18 cellular contexts compared by ENCODE assay signal in genomic region chr3:156542101-156543042, GRCh38. TPM values are rescaled to one million over a fixed set of nuclear protein-coding genes. Genes with fewer than 3 reads are reported as not detected.
DNase-seq lines count a peak whose midpoint lies in the region; ATAC-seq, FAIRE-seq and TF ChIP-seq lines count a peak whose summit lies in the region.
"Had no signal": no experiment of that assay in that cellular context is flagged by ENCODE, and none has a peak within 500 bp of the region (broad histone marks: within the 10 kb centered on the region; RNA-seq: fewer than 3 reads in every experiment).

No MANE protein-coding gene starts in this region.

- no peak overlapping the region for H3K4me2 ChIP-seq in A549

- TF ChIP-seq EP300 in A549 (IDR thresholded peaks at IDR 0.05) (no peak), gastroesophageal sphincter (IDR thresholded peaks at IDR 0.05) (no peak)

- no peaks in the 10 kb centered on the region for H3K9me3 Mint-ChIP-seq in T-cell
- H3K9me3 Mint-ChIP-seq in naive thymus-derived CD4-positive, alpha-beta T cell = no peaks in the 10 kb centered on the region
- H3K9me3 Mint-ChIP-seq: activated CD4-positive, alpha-beta T cell treated with anti-CD3 and anti-CD28 coated beads, Interleukin-2, amount 10 ng/mL, durations not matched to agents 24 days and 14 days; stimulated activated naive CD8-positive, alpha-beta T cell treated with anti-CD3 and anti-CD28 coated beads, Interleukin-15, amount 100 ng/mL, for 72 hours had no signal

- TF ChIP-seq CTCF in A549 (IDR thresholded peaks at IDR 0.05) (no peak), gastroesophageal sphincter (IDR thresholded peaks at IDR 0.05) (no peak)

- POLR2A ChIA-PET in A549 (lab: Yijun Ruan, JAX) (interaction anchor here (1.5 kb wide), 1 partner anchor 13 kb away, joined by 4 read pairs; the partner anchor contains the start of gene SSR3), T-cell (lab: Charles Lee) (interaction anchor here in 1 of 2 donors (0.6 kb wide), 1 partner anchor 403 kb away, joined by 11 read pairs; no protein-coding TSS in a partner anchor)
- POLR2A ChIA-PET in naive thymus-derived CD4-positive, alpha-beta T cell (lab: Charles Lee) = interaction anchor here (0.7 kb wide), 1 partner anchor 35 kb away, joined by 6 read pairs; no protein-coding TSS in a partner anchor

- H3K4me1 ChIP-seq in A549 = peaks cover 8% of the 10 kb centered on the region
- peaks cover 32 to 95% (median 47%) of the 10 kb centered on the region in 3 donors for H3K4me1 ChIP-seq in gastroesophageal sphincter
- H3K4me1 ChIP-seq in rectal smooth muscle tissue (ENCODE audit: control insufficient read depth, insufficient read depth, low read length) = peaks cover 24% of the 10 kb centered on the region
- peaks cover under 1% of the 10 kb centered on the region; the same call in 1 of the 2 replicates for H3K4me1 ChIP-seq in SJCRH30
- H3K4me1 ChIP-seq in naive thymus-derived CD4-positive, alpha-beta T cell (ENCODE audit: control insufficient read depth in 2 of 2, insufficient read depth in 2 of 2, low read length in 2 of 2) = no peaks in the 10 kb centered on the region

- no peaks in the 10 kb centered on the region for H3K27me3 Mint-ChIP-seq in T-cell
- no peaks in the 10 kb centered on the region for H3K27me3 Mint-ChIP-seq in naive thymus-derived CD4-positive, alpha-beta T cell
- H3K27me3 Mint-ChIP-seq: activated CD4-positive, alpha-beta T cell treated with anti-CD3 and anti-CD28 coated beads, Interleukin-2, amount 10 ng/mL, durations not matched to agents 24 days and 14 days; stimulated activated naive CD8-positive, alpha-beta T cell treated with anti-CD3 and anti-CD28 coated beads, Interleukin-15, amount 100 ng/mL, for 72 hours had no signal

- H3K27ac Mint-ChIP-seq in T-cell = peak overlapping the region; percentile 32 to 52
- peak overlapping the region in 2 of 9 donors; percentile 23 to 48 for H3K27ac Mint-ChIP-seq in naive thymus-derived CD4-positive, alpha-beta T cell
- H3K27ac Mint-ChIP-seq: activated CD4-positive, alpha-beta T cell treated with anti-CD3 and anti-CD28 coated beads, Interleukin-2, amount 10 ng/mL, durations not matched to agents 24 days and 14 days had no signal

- intact Hi-C loops in naive thymus-derived CD4-positive, alpha-beta T cell (cut with micrococcal nuclease) = no loop called here

- H3K9me3 ChIP-seq in A549 (no peaks in the 10 kb centered on the region), gastroesophageal sphincter (no peaks in the 10 kb centered on the region), SJCRH30 (replicated peaks) (no peaks in the 10 kb centered on the region)
- H3K9me3 ChIP-seq in naive thymus-derived CD4-positive, alpha-beta T cell (ENCODE audit: control insufficient read depth in 2 of 3, low read length in 3 of 3) = no peaks in the 10 kb centered on the region

- H3K27me3 ChIP-seq in gastroesophageal sphincter (no peaks in the 10 kb centered on the region), rectal smooth muscle tissue (ENCODE audit: control insufficient read depth, insufficient read depth, low read length) (no peaks in the 10 kb centered on the region), SJCRH30 (no peaks in the 10 kb centered on the region)
- H3K27me3 ChIP-seq in naive thymus-derived CD4-positive, alpha-beta T cell (ENCODE audit: control insufficient read depth in 2 of 2, insufficient read depth in 2 of 2, low read length in 2 of 2) = no peaks in the 10 kb centered on the region

- no peak overlapping the region for H3K9ac ChIP-seq in rectal smooth muscle tissue (ENCODE audit: low read length)

- TF ChIP-seq POLR2A in A549 (IDR thresholded peaks at IDR 0.05; ENCODE audit: low read length) (no peak), gastroesophageal sphincter (IDR thresholded peaks at IDR 0.05) (no peak)

- no peak for TF ChIP-seq RAD21 in A549 (conservative IDR thresholded peaks at IDR 0.05 in 1 of 2, IDR thresholded peaks at IDR 0.05 in 1 of 2)

- peaks cover 0 to 63% of the 10 kb centered on the region in 2 donors for H3K36me3 ChIP-seq in gastroesophageal sphincter
- no peaks in the 10 kb centered on the region for H3K36me3 ChIP-seq in rectal smooth muscle tissue (ENCODE audit: control insufficient read depth, insufficient read depth, low read length)
- peaks cover 55% of the 10 kb centered on the region for H3K36me3 ChIP-seq in SJCRH30
- H3K36me3 ChIP-seq in naive thymus-derived CD4-positive, alpha-beta T cell (ENCODE audit: control insufficient read depth in 2 of 3, insufficient read depth in 3 of 3, low read length in 3 of 3) = peaks cover 6 to 53% (median 8%) of the 10 kb centered on the region in 3 experiments

- FAIRE-seq in A549 (lab: Jason Lieb, UNC) = no peak
- FAIRE-seq: frontal cortex, islet of Langerhans, RCC 7860 had no signal

- peaks cover 12 to 24% (median 19%) of the 10 kb centered on the region in 3 donors for H3K4me1 Mint-ChIP-seq in T-cell
- peaks cover 8 to 30% (median 14%) of the 10 kb centered on the region in 7 donors for H3K4me1 Mint-ChIP-seq in naive thymus-derived CD4-positive, alpha-beta T cell

- DNase-seq in A549 (ENCODE audit: low read depth in 1 of 2, low spot score in 1 of 2) = no peak
- no peak for DNase-seq in T-cell
- no peak for DNase-seq in SJCRH30
- DNase-seq in naive thymus-derived CD4-positive, alpha-beta T cell = no peak
- DNase-seq in CD1c-positive myeloid dendritic cell (ENCODE audit: extremely low spot score) = no peak
- DNase-seq: activated CD4-positive, alpha-beta T cell treated with anti-CD3 and anti-CD28 coated beads, Interleukin-2, amount 10 ng/mL, durations not matched to agents 24 days and 14 days; anterior cingulate cortex; HCEC 1CT; NCI-H1694; NCI-H524 treated with DMSO at 0.1 percent for 48 hours; stimulated activated naive CD8-positive, alpha-beta T cell treated with anti-CD3 and anti-CD28 coated beads, Interleukin-15, amount 100 ng/mL, for 72 hours had no signal

- H3K4me3 ChIP-seq in A549 = no peak overlapping the region
- no peak overlapping the region for H3K4me3 ChIP-seq in gastroesophageal sphincter
- no peak overlapping the region for H3K4me3 ChIP-seq in rectal smooth muscle tissue (ENCODE audit: low read length)
- no peak overlapping the region for H3K4me3 ChIP-seq in SJCRH30
- no peak overlapping the region for H3K4me3 ChIP-seq in naive thymus-derived CD4-positive, alpha-beta T cell (ENCODE audit: low read length)

- CTCF ChIA-PET in A549 (lab: Yijun Ruan, JAX) = interaction anchor here (0.8 to 4.3 kb wide), 8 partner anchors 7 to 595 kb away, joined by 3 to 25 read pairs (median 4); partner anchors contain the start of gene SSR3
- CTCF ChIA-PET in T-cell (lab: Charles Lee) = interaction anchor here (0.6 to 3.3 kb wide), 9 partner anchors 10 to 623 kb away, joined by 3 to 12 read pairs (median 3); partner anchors contain the start of gene SSR3 (in 1 of the 2)
- CTCF ChIA-PET in naive thymus-derived CD4-positive, alpha-beta T cell (lab: Charles Lee) = interaction anchor here (0.6 to 1.9 kb wide), 9 partner anchors 13 to 719 kb away, joined by 3 to 11 read pairs (median 4); partner anchors contain the start of gene SSR3

- 80% methylated on average over 5 of the region's 5 CpGs for WGBS in A549 (ENCODE audit: missing lambda C conversion rate)
- 19 to 35% methylated on average over 5 of the region's 5 CpGs for WGBS in gastroesophageal sphincter (ENCODE audit: low coverage in 1 of 2), 2 donors

- H3K4me3 Mint-ChIP-seq in T-cell = no peak overlapping the region
- no peak overlapping the region for H3K4me3 Mint-ChIP-seq in naive thymus-derived CD4-positive, alpha-beta T cell
- H3K4me3 Mint-ChIP-seq: activated CD4-positive, alpha-beta T cell treated with anti-CD3 and anti-CD28 coated beads, Interleukin-2, amount 10 ng/mL, durations not matched to agents 24 days and 14 days; stimulated activated naive CD8-positive, alpha-beta T cell treated with anti-CD3 and anti-CD28 coated beads, Interleukin-15, amount 100 ng/mL, for 72 hours had no signal

- H3K27ac ChIP-seq in A549 = no peak overlapping the region
- peak overlapping the region; percentile 50 to 92 (median 76) for H3K27ac ChIP-seq in gastroesophageal sphincter
- H3K27ac ChIP-seq in rectal smooth muscle tissue (ENCODE audit: low read depth, low read length) = peak overlapping the region; percentile 57
- H3K27ac ChIP-seq in SJCRH30 = no peak overlapping the region
- no peak overlapping the region for H3K27ac ChIP-seq in naive thymus-derived CD4-positive, alpha-beta T cell (ENCODE audit: low read depth, low read length)
- H3K27ac ChIP-seq: HL-60 had no signal

- H3K36me3 Mint-ChIP-seq in T-cell = peaks cover 43% of the 10 kb centered on the region
- H3K36me3 Mint-ChIP-seq in naive thymus-derived CD4-positive, alpha-beta T cell = peaks cover 0 to 34% (median 18%) of the 10 kb centered on the region in 5 donors

- ATAC-seq in A549 (no peak), T-cell (replicated peaks in 1 of 4) (no peak), gastroesophageal sphincter (peak; percentile 49), GM19023 (IDR thresholded peaks at IDR 0.05; ENCODE audit: unreplicated experiment) (no peak)
- ATAC-seq in naive thymus-derived CD4-positive, alpha-beta T cell = no peak
- ATAC-seq: stimulated activated naive CD8-positive, alpha-beta T cell treated with anti-CD3 and anti-CD28 coated beads, Interleukin-15, amount 100 ng/mL, for 72 hours had no signal

TF ChIP-seq in A549, 52 proteins besides CTCF, POLR2A, EP300 and RAD21:
- TF ChIP-seq MAFK (IDR thresholded peaks at IDR 0.05; ENCODE audit: partially characterized antibody) (peak; percentile 90), POLR2AphosphoS2 (conservative IDR thresholded peaks at IDR 0.05; ENCODE audit: low read length) (no peak), FOSB (CRISPR knock-in tag; IDR thresholded peaks at IDR 0.05) (no peak), JUN (IDR thresholded peaks at IDR 0.05) (no peak)

RNA-seq across cellular contexts. Expression of gene SSR3, which starts 12.5 kb away (rescaled TPM):
- 187 and 242 TPM in 2 replicates for polyA plus RNA-seq in A549 (2011; rRNA removed)
- polyA plus RNA-seq in A549 (2012; cell fraction: cytosol; rRNA removed) = 74.2 and 85.7 TPM in 2 replicates
- polyA plus RNA-seq in A549 (2012; cell fraction: nucleus; rRNA removed) = 22.4 and 26.7 TPM in 2 replicates
- 154 to 166 TPM (median 156 TPM) in 3 replicates for polyA plus RNA-seq in A549 (2017; fragmentation: RNase III; extraction: RNeasy Plus Mini Kit Qiagen cat#74134 plus additional on column Dnase treatment)
- 207 and 305 TPM in 2 replicates for polyA minus RNA-seq in A549 (2011; rRNA and poly(A)+ RNA removed)
- total RNA-seq in T-cell = 100 to 1,000 TPM in 1 of 5 donors, 10 to 100 TPM in 4; 68.0 to 112 (median 92.0) TPM
- 100 to 1,000 TPM in 3 of 4 donors, 10 to 100 TPM in 1; 99.6 to 308 (median 165) TPM for total RNA-seq in gastroesophageal sphincter
- total RNA-seq in SJCRH30 (2014; rRNA removed; shearing (Covaris generic)) = 149 and 158 TPM in 2 replicates
- total RNA-seq in naive thymus-derived CD4-positive, alpha-beta T cell = 100 to 1,000 TPM in 1 of 5 experiments, 10 to 100 TPM in 4; 56.0 to 158 (median 76.2) TPM
- 100 to 1,000 TPM in 1 of 2 donors, 10 to 100 TPM in 1; 85.2 to 100 TPM for polyA plus RNA-seq in naive thymus-derived CD4-positive, alpha-beta T cell

Comparison
In these comparisons a context has a peak if more than half of its experiments do, and no peak if none do; other contexts are left out.
1. H3K27ac ChIP-seq: peak in gastroesophageal sphincter (4 of 4) and rectal smooth muscle tissue (single experiment); none in A549 (0 of 2), SJCRH30 (single experiment) and naive thymus-derived CD4-positive, alpha-beta T cell (single experiment).